In the genomic region with DNA sequence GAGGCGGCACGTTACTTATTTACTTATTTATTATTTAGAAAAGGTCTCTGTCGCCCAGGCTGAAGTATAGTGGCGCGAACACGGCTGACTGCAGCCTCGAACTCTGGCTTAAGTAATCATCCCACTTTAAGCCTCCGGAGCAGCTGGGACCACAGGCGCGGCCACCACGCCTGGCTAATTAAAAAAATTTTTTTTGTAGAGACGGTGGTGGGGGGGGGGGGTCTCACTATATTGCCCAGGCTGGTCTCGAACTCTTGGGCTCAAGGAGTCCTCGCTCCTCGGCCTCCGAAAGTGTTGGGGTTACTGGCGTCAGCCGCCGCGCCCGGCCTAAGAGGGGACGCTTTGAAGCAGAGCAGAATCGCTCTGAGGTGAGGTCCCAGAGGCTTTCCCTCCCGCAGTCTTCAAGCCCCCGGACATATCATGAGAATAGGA, we compare ENCODE assay signal across 8 cellular contexts.
DNase-seq lines count a peak whose midpoint lies in the region; ATAC-seq and TF ChIP-seq lines count a peak whose summit lies in the region.

No MANE protein-coding gene starts in this region.

- no peak for DNase-seq in AG10803 (ENCODE audit: low read depth)
- no peak for DNase-seq in choroid plexus epithelial cell (ENCODE audit: low read depth)
- DNase-seq in stimulated activated naive CD4-positive, alpha-beta T cell treated with Interleukin-2 at 50 U/mL for 16 hours (lab: John Stamatoyannopoulos, UW) = no peak

- H3K27me3 ChIP-seq in HUES48 (ENCODE audit: control insufficient read depth, insufficient read depth, low read length) = no peaks in the 10 kb centered on the region

- ATAC-seq in GM21723 (IDR thresholded peaks at IDR 0.05; ENCODE audit: unreplicated experiment) = no peak
- ATAC-seq in GM18909 (IDR thresholded peaks at IDR 0.05; ENCODE audit: poor library complexity, unreplicated experiment) = no peak
- no peak for ATAC-seq in GM21423 (IDR thresholded peaks at IDR 0.05; ENCODE audit: unreplicated experiment)

- peak overlapping the region; percentile 73 to 78 (median 76) for H3K4me3 Mint-ChIP-seq in nephron

- H3K27ac Mint-ChIP-seq in nephron = peak overlapping the region in 2 of 3 experiments; percentile 76 to 82

- peaks cover 44% of the 10 kb centered on the region for H3K4me1 Mint-ChIP-seq in nephron

- H3K9me3 Mint-ChIP-seq in nephron = no peaks in the 10 kb centered on the region

- peak overlapping the region; percentile 95 for H3K27ac ChIP-seq in HUES48 (ENCODE audit: low read depth, low read length)

- H3K4me3 ChIP-seq in AG10803 (ENCODE audit: low read length) (peak overlapping the region; percentile 73), HUES48 (ENCODE audit: low read depth, low read length) (peak overlapping the region; percentile 93), choroid plexus epithelial cell (ENCODE audit: low read depth, low read length) (peak overlapping the region; percentile 81)

- peaks cover 4% of the 10 kb centered on the region for H3K36me3 Mint-ChIP-seq in nephron (ENCODE audit: low read depth)

- H3K36me3 ChIP-seq in HUES48 (ENCODE audit: control insufficient read depth, insufficient read depth, low read length) = peaks cover 15% of the 10 kb centered on the region

- peaks cover 53% of the 10 kb centered on the region for H3K27me3 Mint-ChIP-seq in nephron (ENCODE audit: low read depth)

- no peaks in the 10 kb centered on the region for H3K9me3 ChIP-seq in HUES48 (ENCODE audit: control insufficient read depth, insufficient read depth, low read length)

- peaks cover 31% of the 10 kb centered on the region for H3K4me1 ChIP-seq in HUES48 (ENCODE audit: control insufficient read depth, insufficient read depth, low read length)

- H3K9ac ChIP-seq in HUES48 (ENCODE audit: low read depth, low read length) = peak overlapping the region; percentile 49

- TF ChIP-seq CTCF in AG10803 (conservative IDR thresholded peaks at IDR 0.05; ENCODE audit: low read length) (no peak), choroid plexus epithelial cell (conservative IDR thresholded peaks at IDR 0.05; ENCODE audit: low read depth, low read length) (no peak), nephron (IDR thresholded peaks at IDR 0.05; ENCODE audit: unreplicated experiment in 3 of 3) (no peak)
